ENCODE assay signal across 8 cellular contexts in genomic region chr9:134067904-134068741, GRCh38. TPM values are rescaled to one million over a fixed set of nuclear protein-coding genes. Genes with fewer than 3 reads are reported as not detected.
DNase-seq lines count a peak whose midpoint lies in the region; ATAC-seq and TF ChIP-seq lines count a peak whose summit lies in the region.

TSS of gene BRD3 (minus strand) at chr9:134068026. CDS start at chr9:134053477, 14,549 bp downstream.

- ATAC-seq in GM19035 (IDR thresholded peaks at IDR 0.05; ENCODE audit: unreplicated experiment) (peak; percentile 70), HG03354 (IDR thresholded peaks at IDR 0.05; ENCODE audit: poor library complexity, severe bottlenecking, unreplicated experiment) (peak; percentile 79), left lung (peak; percentile 86)

- H3K4me3 ChIP-seq in coronary artery (peak within 1 kb of the TSS; percentile 92), left lung (peak within 1 kb of the TSS; percentile 56 to 64)

- TF ChIP-seq CTCF in coronary artery (IDR thresholded peaks at IDR 0.05) (no peak), left lung (IDR thresholded peaks at IDR 0.05) (no peak)

- intact Hi-C loops in left lung (cut with DNase I) = no loop called here

- H3K36me3 ChIP-seq in left lung = no peaks in the 10 kb centered on the region

- DNase-seq in Ammon's horn (ENCODE audit: low spot score) = peak; percentile 90
- DNase-seq in NCI-H460 (ENCODE audit: extremely low read depth, low read depth) = peak; percentile 85
- peak; percentile 85 for DNase-seq in activated CD4-positive, alpha-beta T cell treated with anti-CD3 and anti-CD28 coated beads for 48 hours
- DNase-seq in coronary artery (ENCODE audit: low spot score) = peak; percentile 82
- peak; percentile 86 to 96 for DNase-seq in left lung
- DNase-seq in stimulated activated CD4-positive, alpha-beta T cell treated with anti-CD3 and anti-CD28 coated beads, Interleukin-2, amount 100 ng/mL, for 4 hours (ENCODE audit: low read depth) = peak; percentile 76

- peaks cover 15 to 44% of the 10 kb centered on the region in 2 donors for H3K4me1 ChIP-seq in left lung

- H3K9me3 ChIP-seq in left lung = no peaks in the 10 kb centered on the region

- peaks cover 0 to 25% of the 10 kb centered on the region in 2 donors for H3K27me3 ChIP-seq in left lung

- H3K27ac ChIP-seq in coronary artery (peak within 1 kb of the TSS; percentile 88 to 99), left lung (peak within 1 kb of the TSS; percentile 96 to 98)

RNA-seq across cellular contexts. Expression of gene BRD3, which starts in this region (rescaled TPM):
- 7.8 and 9.0 TPM in 2 replicates for total RNA-seq in NCI-H460 (2014; rRNA removed; shearing (Covaris generic))
- polyA plus RNA-seq in NCI-H460 (2014; cell fraction: nucleus; rRNA removed) = 3.1 and 11.3 TPM in 2 replicates
- total RNA-seq in left lung = 10 to 100 TPM; 27.0 to 37.3 TPM

Comparison
In these comparisons a context has a peak if more than half of its experiments do, and no peak if none do; other contexts are left out.
1. Peak in every context shown above with its lines: DNase-seq, ATAC-seq, H3K4me3 ChIP-seq and H3K27ac ChIP-seq.